ENCODE assay signal across 8 cellular contexts in genomic region chr10:14653271-14654161, GRCh38.
DNase-seq lines count a peak whose midpoint lies in the region; ATAC-seq and TF ChIP-seq lines count a peak whose summit lies in the region.

No MANE protein-coding gene starts in this region.

- DNase-seq in activated naive CD4-positive, alpha-beta T cell treated with anti-CD3 and anti-CD28 coated beads, Interleukin-2, amount 50 U/mL, for 16 hours = no peak
- DNase-seq in RPMI8226 (peak; percentile 86), epidermal melanocyte (ENCODE audit: insufficient read length, low spot score) (peak; percentile 68)
- no peak for DNase-seq in activated naive CD4-positive, alpha-beta T cell treated with anti-CD3 and anti-CD28 coated beads for 36 hours

- peaks cover 96% of the 10 kb centered on the region for H3K4me1 Mint-ChIP-seq in activated naive CD4-positive, alpha-beta T cell treated with anti-CD3 and anti-CD28 coated beads, Interleukin-2, amount 50 U/mL, for 24 hours
- peaks cover 28% of the 10 kb centered on the region for H3K4me1 Mint-ChIP-seq in nephron
- H3K4me1 Mint-ChIP-seq in activated naive CD4-positive, alpha-beta T cell treated with anti-CD3 and anti-CD28 coated beads for 36 hours (ENCODE audit: low read depth) = peaks cover 55% of the 10 kb centered on the region

- no peak for TF ChIP-seq CTCF in nephron (IDR thresholded peaks at IDR 0.05; ENCODE audit: unreplicated experiment in 3 of 3)

- no peaks in the 10 kb centered on the region for H3K27me3 Mint-ChIP-seq in activated naive CD4-positive, alpha-beta T cell treated with anti-CD3 and anti-CD28 coated beads, Interleukin-2, amount 50 U/mL, for 24 hours
- peaks cover 4% of the 10 kb centered on the region for H3K27me3 Mint-ChIP-seq in nephron (ENCODE audit: low read depth)
- H3K27me3 Mint-ChIP-seq in activated naive CD4-positive, alpha-beta T cell treated with anti-CD3 and anti-CD28 coated beads for 36 hours (ENCODE audit: low read depth) = no peaks in the 10 kb centered on the region

- ATAC-seq in HG03175 (IDR thresholded peaks at IDR 0.05; ENCODE audit: unreplicated experiment) (no peak), GM21360 (IDR thresholded peaks at IDR 0.05; ENCODE audit: unreplicated experiment) (no peak)

- peak overlapping the region; percentile 49 for H3K4me3 Mint-ChIP-seq in activated naive CD4-positive, alpha-beta T cell treated with anti-CD3 and anti-CD28 coated beads, Interleukin-2, amount 50 U/mL, for 24 hours
- H3K4me3 Mint-ChIP-seq in nephron = no peak overlapping the region
- H3K4me3 Mint-ChIP-seq in activated naive CD4-positive, alpha-beta T cell treated with anti-CD3 and anti-CD28 coated beads for 36 hours = no peak overlapping the region

- peak overlapping the region; percentile 53 for H3K27ac Mint-ChIP-seq in activated naive CD4-positive, alpha-beta T cell treated with anti-CD3 and anti-CD28 coated beads, Interleukin-2, amount 50 U/mL, for 24 hours
- peak overlapping the region; percentile 5 to 69 (median 53) for H3K27ac Mint-ChIP-seq in nephron
- no peak overlapping the region for H3K27ac Mint-ChIP-seq in activated naive CD4-positive, alpha-beta T cell treated with anti-CD3 and anti-CD28 coated beads for 36 hours

- CTCF ChIA-PET in activated naive CD4-positive, alpha-beta T cell treated with anti-CD3 and anti-CD28 coated beads for 36 hours (lab: Charles Lee) = interaction anchor here (0.7 kb wide), 1 partner anchor 56 kb away, joined by 3 read pairs; no protein-coding TSS in a partner anchor

- intact Hi-C loops in activated naive CD4-positive, alpha-beta T cell treated with anti-CD3 and anti-CD28 coated beads for 36 hours (cut with micrococcal nuclease) = no loop called here

- H3K9me3 Mint-ChIP-seq in activated naive CD4-positive, alpha-beta T cell treated with anti-CD3 and anti-CD28 coated beads, Interleukin-2, amount 50 U/mL, for 24 hours = peaks cover 2% of the 10 kb centered on the region
- no peaks in the 10 kb centered on the region for H3K9me3 Mint-ChIP-seq in nephron
- peaks cover under 1% of the 10 kb centered on the region for H3K9me3 Mint-ChIP-seq in activated naive CD4-positive, alpha-beta T cell treated with anti-CD3 and anti-CD28 coated beads for 36 hours

- peaks cover 5% of the 10 kb centered on the region for H3K36me3 Mint-ChIP-seq in activated naive CD4-positive, alpha-beta T cell treated with anti-CD3 and anti-CD28 coated beads, Interleukin-2, amount 50 U/mL, for 24 hours
- no peaks in the 10 kb centered on the region for H3K36me3 Mint-ChIP-seq in nephron (ENCODE audit: low read depth)
- H3K36me3 Mint-ChIP-seq in activated naive CD4-positive, alpha-beta T cell treated with anti-CD3 and anti-CD28 coated beads for 36 hours (ENCODE audit: low read depth) = no peaks in the 10 kb centered on the region

Comparison
In these comparisons a context has a peak if more than half of its experiments do, and no peak if none do; other contexts are left out.
1. DNase-seq: peak in RPMI8226 (single experiment) and epidermal melanocyte (single experiment); none in activated naive CD4-positive, alpha-beta T cell treated with anti-CD3 and anti-CD28 coated beads, Interleukin-2, amount 50 U/mL, for 16 hours (single experiment) and activated naive CD4-positive, alpha-beta T cell treated with anti-CD3 and anti-CD28 coated beads for 36 hours (single experiment).